18 cellular contexts compared by ENCODE assay signal in genomic region chr12:89319111-89319510, GRCh38. TPM values are rescaled to one million over a fixed set of nuclear protein-coding genes. Genes with fewer than 3 reads are reported as not detected.
DNase-seq lines count a peak whose midpoint lies in the region; ATAC-seq and TF ChIP-seq lines count a peak whose summit lies in the region.
"Had no signal": no experiment of that assay in that cellular context is flagged by ENCODE, and none has a peak within 500 bp of the region (broad histone marks: within the 10 kb centered on the region; RNA-seq: fewer than 3 reads in every experiment).

No MANE protein-coding gene starts in this region.

- DNase-seq in Karpas-422, result no peak
- peak in 3 of 4 donors; percentile 30 to 37 (median 37) for DNase-seq in body of pancreas
- no peak for DNase-seq in osteoblast (ENCODE audit: insufficient read length, low spot score, missing footprints)
- no peak for DNase-seq in natural killer cell treated with Interleukin-12 subunit alpha and Interleukin-12 subunit beta and Interleukin-15 and Interleukin-18, amount 100 ng/mL, for 72 hours (ENCODE audit: low spot score)
- DNase-seq in nucleus accumbens (lab: John Stamatoyannopoulos, UW), result no peak
- DNase-seq: activated CD4-positive, alpha-beta T cell treated with anti-CD3 and anti-CD28 coated beads for 4 hours; BE2C; DMS153; NCI-H1694 treated with DMSO at 0.1 percent for 48 hours; NCI-H526; Peyer's patch; stimulated activated CD4-positive, alpha-beta T cell treated with anti-CD3 and anti-CD28 coated beads, Interleukin-15, amount 100 ng/mL, for 24 hours had no signal

- H4K20me1 ChIP-seq in Karpas-422 (ENCODE audit: insufficient read depth, low read depth, low read length), result no peaks in the 10 kb centered on the region
- no peaks in the 10 kb centered on the region for H4K20me1 ChIP-seq in osteoblast (ENCODE audit: insufficient read depth, low read length)

- no peak overlapping the region for H2AFZ ChIP-seq in Karpas-422 (ENCODE audit: low read length)
- peak overlapping the region; percentile 74 for H2AFZ ChIP-seq in osteoblast (ENCODE audit: low read length)
- H2AFZ ChIP-seq: parathyroid adenoma had no signal

- no peak for TF ChIP-seq EP300 in gastroesophageal sphincter (IDR thresholded peaks at IDR 0.05)

- no peak overlapping the region; the same call in 1 of the 2 replicates for H3K4me3 ChIP-seq in Karpas-422 (ENCODE audit: low read length)
- no peak overlapping the region for H3K4me3 ChIP-seq in body of pancreas
- H3K4me3 ChIP-seq in gastroesophageal sphincter, result no peak overlapping the region
- H3K4me3 ChIP-seq in osteoblast (ENCODE audit: insufficient read depth, low read length), result no peak overlapping the region
- H3K4me3 ChIP-seq: Peyer's patch had no signal

- no peaks in the 10 kb centered on the region for H3K27me3 ChIP-seq in Karpas-422 (ENCODE audit: low read length)
- H3K27me3 ChIP-seq in body of pancreas, result no peaks in the 10 kb centered on the region
- no peaks in the 10 kb centered on the region for H3K27me3 ChIP-seq in gastroesophageal sphincter
- H3K27me3 ChIP-seq in osteoblast (ENCODE audit: insufficient read depth, low read length), result no peaks in the 10 kb centered on the region
- H3K27me3 ChIP-seq: BE2C, Peyer's patch had no signal

- 26 to 27% methylated on average over 4 of the region's 4 CpGs for WGBS in body of pancreas, 2 donors
- WGBS in gastroesophageal sphincter (ENCODE audit: low coverage in 1 of 2), 2 donors, result 47 to 63% methylated on average over 4 of the region's 4 CpGs

- no peaks in the 10 kb centered on the region for H3K9me2 ChIP-seq in Karpas-422 (replicated peaks; ENCODE audit: insufficient read depth, low read length)

- no peak overlapping the region for H3K4me3 Mint-ChIP-seq in natural killer cell treated with Interleukin-12 subunit alpha and Interleukin-12 subunit beta and Interleukin-15 and Interleukin-18, amount 100 ng/mL, for 72 hours
- H3K4me3 Mint-ChIP-seq: T-helper 1 cell treated with Interleukin-12 subunit alpha and Interleukin-12 subunit beta and Interleukin-4 antibody, amounts not matched to agents 30 μg/mL and 1 μg/mL, for 36 hours had no signal

- no peak for TF ChIP-seq POLR2A in body of pancreas (IDR thresholded peaks at IDR 0.05)
- no peak for TF ChIP-seq POLR2A in gastroesophageal sphincter (IDR thresholded peaks at IDR 0.05)

- no peaks in the 10 kb centered on the region for H3K27me3 Mint-ChIP-seq in natural killer cell treated with Interleukin-12 subunit alpha and Interleukin-12 subunit beta and Interleukin-15 and Interleukin-18, amount 100 ng/mL, for 72 hours

- H3K79me2 ChIP-seq in Karpas-422 (ENCODE audit: low read length) (no peaks in the 10 kb centered on the region), osteoblast (ENCODE audit: insufficient read depth, low read length) (no peaks in the 10 kb centered on the region)
- H3K79me2 ChIP-seq: parathyroid adenoma had no signal

- peak; percentile 74 for ATAC-seq in body of pancreas
- peak; percentile 72 for ATAC-seq in gastroesophageal sphincter
- no peak for ATAC-seq in HG03039 (IDR thresholded peaks at IDR 0.05; ENCODE audit: unreplicated experiment)
- no peak for ATAC-seq in GM21515 (IDR thresholded peaks at IDR 0.05; ENCODE audit: unreplicated experiment)
- no peak for ATAC-seq in natural killer cell treated with Interleukin-12 subunit alpha and Interleukin-12 subunit beta and Interleukin-15 and Interleukin-18, amount 100 ng/mL, for 72 hours

- intact Hi-C loops in body of pancreas (cut with DNase I), result no loop called here

- H3K4me2 ChIP-seq in Karpas-422 (ENCODE audit: low read depth, low read length, poor library complexity, severe bottlenecking) (peak overlapping the region; percentile 80), osteoblast (ENCODE audit: insufficient read depth, low read length) (no peak overlapping the region)

- H3K27ac ChIP-seq in Karpas-422 (ENCODE audit: low read length), result no peak overlapping the region
- H3K27ac ChIP-seq in body of pancreas, result peak overlapping the region in 1 of 4 donors; percentile 23
- no peak overlapping the region for H3K27ac ChIP-seq in gastroesophageal sphincter
- H3K27ac ChIP-seq in osteoblast (ENCODE audit: low read depth, low read length), result no peak overlapping the region
- H3K27ac ChIP-seq: HL-60, parathyroid adenoma, Peyer's patch had no signal

- no peaks in the 10 kb centered on the region for H3K9me3 Mint-ChIP-seq in natural killer cell treated with Interleukin-12 subunit alpha and Interleukin-12 subunit beta and Interleukin-15 and Interleukin-18, amount 100 ng/mL, for 72 hours
- H3K9me3 Mint-ChIP-seq: T-helper 1 cell treated with Interleukin-12 subunit alpha and Interleukin-12 subunit beta and Interleukin-4 antibody, amounts not matched to agents 30 μg/mL and 1 μg/mL, for 36 hours had no signal

- H3K9ac ChIP-seq in Karpas-422 (ENCODE audit: low read length), result no peak overlapping the region
- H3K9ac ChIP-seq: parathyroid adenoma had no signal

- TF ChIP-seq CTCF in body of pancreas (IDR thresholded peaks at IDR 0.05) (no peak), gastroesophageal sphincter (IDR thresholded peaks at IDR 0.05) (no peak), osteoblast (IDR thresholded peaks at IDR 0.05; ENCODE audit: extremely low read depth, low read depth, low read length) (no peak)

- H3K36me3 Mint-ChIP-seq in natural killer cell treated with Interleukin-12 subunit alpha and Interleukin-12 subunit beta and Interleukin-15 and Interleukin-18, amount 100 ng/mL, for 72 hours, result no peaks in the 10 kb centered on the region

- H3K36me3 ChIP-seq in Karpas-422 (ENCODE audit: insufficient read depth, low read length), result no peaks in the 10 kb centered on the region
- H3K36me3 ChIP-seq in body of pancreas (replicated peaks in 1 of 2; ENCODE audit: insufficient read depth in 1 of 2, low read depth in 2 of 2), result no peaks in the 10 kb centered on the region
- H3K36me3 ChIP-seq in gastroesophageal sphincter, result no peaks in the 10 kb centered on the region
- no peaks in the 10 kb centered on the region for H3K36me3 ChIP-seq in osteoblast (ENCODE audit: insufficient read depth, low read length)
- H3K36me3 ChIP-seq: BE2C, Peyer's patch had no signal

- H3K4me1 ChIP-seq in Karpas-422 (ENCODE audit: low read length) (peaks cover 24% of the 10 kb centered on the region), body of pancreas (peaks cover 20% of the 10 kb centered on the region), gastroesophageal sphincter (peaks cover 0 to 20% (median 0%) of the 10 kb centered on the region in 3 donors), osteoblast (ENCODE audit: insufficient read depth, low read length) (no peaks in the 10 kb centered on the region)
- H3K4me1 ChIP-seq: parathyroid adenoma, Peyer's patch had no signal

- H3K4me1 Mint-ChIP-seq in natural killer cell treated with Interleukin-12 subunit alpha and Interleukin-12 subunit beta and Interleukin-15 and Interleukin-18, amount 100 ng/mL, for 72 hours (ENCODE audit: low read depth in 2 of 2), result peaks cover 11 to 16% of the 10 kb centered on the region in 2 donors

- H3K9me3 ChIP-seq in Karpas-422 (ENCODE audit: low read length) (no peaks in the 10 kb centered on the region), body of pancreas (no peaks in the 10 kb centered on the region), gastroesophageal sphincter (no peaks in the 10 kb centered on the region), osteoblast (ENCODE audit: low read depth, low read length) (no peaks in the 10 kb centered on the region)
- H3K9me3 ChIP-seq: BE2C, Peyer's patch had no signal

- no peak overlapping the region for H3K27ac Mint-ChIP-seq in natural killer cell treated with Interleukin-12 subunit alpha and Interleukin-12 subunit beta and Interleukin-15 and Interleukin-18, amount 100 ng/mL, for 72 hours
- H3K27ac Mint-ChIP-seq: T-helper 1 cell treated with Interleukin-12 subunit alpha and Interleukin-12 subunit beta and Interleukin-4 antibody, amounts not matched to agents 30 μg/mL and 1 μg/mL, for 36 hours had no signal

RNA-seq across cellular contexts. Expression of gene DUSP6, which starts 33.2 kb away (rescaled TPM):
- 67.2 and 109 TPM in 2 replicates for total RNA-seq in Karpas-422 (2014; rRNA removed; shearing (Covaris generic); ENCODE audit: low replicate concordance)
- total RNA-seq in body of pancreas, result 10 to 100 TPM; 21.3 to 49.8 TPM
- 10 to 100 TPM; 52.8 to 73.8 (median 58.5) TPM for total RNA-seq in gastroesophageal sphincter
- 28.6 and 30.0 TPM in 2 replicates for total RNA-seq in osteoblast
- total RNA-seq in natural killer cell treated with Interleukin-12 subunit alpha and Interleukin-12 subunit beta and Interleukin-15 and Interleukin-18, amount 100 ng/mL, for 72 hours, result 10 to 100 TPM; 49.4 to 65.9 TPM

Comparison
In these comparisons a context has a peak if more than half of its experiments do, and no peak if none do; other contexts are left out.
1. DNase-seq: peak in body of pancreas (3 of 4); none in Karpas-422 (single experiment), osteoblast (single experiment), natural killer cell treated with Interleukin-12 subunit alpha and Interleukin-12 subunit beta and Interleukin-15 and Interleukin-18, amount 100 ng/mL, for 72 hours (single experiment) and nucleus accumbens (0 of 56).
2. ATAC-seq: peak in body of pancreas (single experiment) and gastroesophageal sphincter (single experiment); none in HG03039 (single experiment), GM21515 (single experiment) and natural killer cell treated with Interleukin-12 subunit alpha and Interleukin-12 subunit beta and Interleukin-15 and Interleukin-18, amount 100 ng/mL, for 72 hours (0 of 2).